Comparison of ENCODE assay signal across 18 cellular contexts in genomic region chr3:77605865-77606264, GRCh38.
DNase-seq lines count a peak whose midpoint lies in the region; ATAC-seq and TF ChIP-seq lines count a peak whose summit lies in the region.
"Had no signal": no experiment of that assay in that cellular context is flagged by ENCODE, and none has a peak within 500 bp of the region (broad histone marks: within the 10 kb centered on the region; RNA-seq: fewer than 3 reads in every experiment).

No MANE protein-coding gene starts in this region.

- H3K36me3 ChIP-seq in IMR-90 (ENCODE audit: control insufficient read depth, insufficient read depth, low read length), result no peaks in the 10 kb centered on the region
- H3K36me3 ChIP-seq in OCI-LY3 (replicated peaks; ENCODE audit: low read depth, low read length), result no peaks in the 10 kb centered on the region
- H3K36me3 ChIP-seq in mucosa of descending colon (ENCODE audit: low read depth), result no peaks in the 10 kb centered on the region
- no peaks in the 10 kb centered on the region for H3K36me3 ChIP-seq in BE2C

- H3K79me2 ChIP-seq in OCI-LY3 (ENCODE audit: low read length), result no peaks in the 10 kb centered on the region

- H3K79me1 ChIP-seq in IMR-90 (ENCODE audit: low read depth in 1 of 2, low read length in 2 of 2), result no peaks in the 10 kb centered on the region

- H4K5ac ChIP-seq in IMR-90 (ENCODE audit: low read depth, low read length), result no peak overlapping the region

- H2AK5ac ChIP-seq in IMR-90 (ENCODE audit: low read depth, low read length), result no peak overlapping the region

- H3K18ac ChIP-seq in IMR-90 (ENCODE audit: low read depth, low read length), result no peak overlapping the region

- no peak overlapping the region for H3K23ac ChIP-seq in IMR-90 (ENCODE audit: low read depth, low read length)

- H3K27me3 ChIP-seq in IMR-90 (ENCODE audit: control insufficient read depth, insufficient read depth, low read length), result no peaks in the 10 kb centered on the region
- H3K27me3 ChIP-seq in OCI-LY3 (ENCODE audit: low read depth, low read length), result no peaks in the 10 kb centered on the region
- H3K27me3 ChIP-seq in BE2C, result no peaks in the 10 kb centered on the region

- POLR2A ChIA-PET in IMR-90 (lab: Charles Lee; ENCODE audit: unreplicated experiment), result no interaction called here

- no peak overlapping the region for H2BK20ac ChIP-seq in IMR-90 (ENCODE audit: low read depth, low read length)

- no peak overlapping the region for H3K56ac ChIP-seq in IMR-90 (ENCODE audit: extremely low read depth, insufficient read depth, low read length)

- in situ Hi-C loops in IMR-90 (cut with MboI; ENCODE audit: low sequenced_read_pairs), result no loop called here

- TF ChIP-seq POLR2A in IMR-90 (IDR thresholded peaks at IDR 0.05; ENCODE audit: low read depth, low read length), result no peak

- H3K4me2 ChIP-seq in IMR-90 (ENCODE audit: low read depth, low read length) (no peak overlapping the region), OCI-LY3 (ENCODE audit: low read length) (peak overlapping the region; percentile 11)

- intact Hi-C loops in IMR-90 (cut with micrococcal nuclease), result no loop called here
- intact Hi-C loops in mucosa of descending colon (cut with DNase I, micrococcal nuclease), result no loop called here

- H4K8ac ChIP-seq in IMR-90 (ENCODE audit: low read depth in 2 of 2, low read length in 2 of 2), result no peak overlapping the region

- H3K4me1 ChIP-seq in IMR-90 (ENCODE audit: control insufficient read depth, insufficient read depth, low read length) (no peaks in the 10 kb centered on the region), OCI-LY3 (ENCODE audit: low read length) (peaks cover 45% of the 10 kb centered on the region), mucosa of descending colon (ENCODE audit: low read depth) (no peaks in the 10 kb centered on the region), BE2C (no peaks in the 10 kb centered on the region)

- H4K91ac ChIP-seq in IMR-90 (ENCODE audit: insufficient read depth, low read depth, low read length), result no peak overlapping the region

- H3K4me3 ChIP-seq in IMR-90 (ENCODE audit: insufficient read depth, low read depth, low read length) (no peak overlapping the region), OCI-LY3 (ENCODE audit: low read length) (no peak overlapping the region), mucosa of descending colon (no peak overlapping the region), BE2C (ENCODE audit: low read depth, low read length) (no peak overlapping the region)
- H3K4me3 ChIP-seq: GM12878, SK-N-MC had no signal

- no peak overlapping the region for H2BK5ac ChIP-seq in IMR-90 (ENCODE audit: low read depth, low read length, poor library complexity, severe bottlenecking)

- no peak overlapping the region for H3K9ac ChIP-seq in IMR-90 (ENCODE audit: low read depth, low read length)
- no peak overlapping the region for H3K9ac ChIP-seq in OCI-LY3 (ENCODE audit: low read length)

- H3K9me1 ChIP-seq in IMR-90 (ENCODE audit: insufficient read depth, low read length), result no peaks in the 10 kb centered on the region

- H2AK9ac ChIP-seq in IMR-90 (replicated peaks; ENCODE audit: low read depth, low read length, poor library complexity), result no peak overlapping the region

- TF ChIP-seq CTCF in IMR-90 (conservative IDR thresholded peaks at IDR 0.05; ENCODE audit: low read depth, low read length), result no peak
- TF ChIP-seq CTCF in OCI-LY3 (IDR thresholded peaks at IDR 0.05; ENCODE audit: low read depth, low read length), result no peak
- TF ChIP-seq CTCF in mucosa of descending colon (IDR thresholded peaks at IDR 0.05), result no peak
- TF ChIP-seq CTCF in BE2C (IDR thresholded peaks at IDR 0.05; ENCODE audit: low read depth, low read length), result no peak

- H2AFZ ChIP-seq in IMR-90 (replicated peaks; ENCODE audit: low read length, poor library complexity), result no peak overlapping the region
- H2AFZ ChIP-seq in OCI-LY3 (ENCODE audit: low read depth, low read length), result no peak overlapping the region

- no TSS peak for BruUV-seq in IMR-90 (replicated peaks; lab: Mats Ljungman, UMichigan)

- ATAC-seq in IMR-90 (ENCODE audit: low read depth), result no peak
- peak; percentile 60 for ATAC-seq in mucosa of descending colon
- ATAC-seq in GM19463 (IDR thresholded peaks at IDR 0.05; ENCODE audit: unreplicated experiment), result no peak
- ATAC-seq: GM12878, Panc1, T-cell had no signal

- no peak overlapping the region for H3K4ac ChIP-seq in IMR-90 (ENCODE audit: low read depth, low read length)

- no peak overlapping the region for H3K14ac ChIP-seq in IMR-90 (replicated peaks; ENCODE audit: low read depth, low read length)

- CTCF ChIA-PET in IMR-90 (lab: Yijun Ruan, JAX), result no interaction called here

- H3K9me3 ChIP-seq in IMR-90 (ENCODE audit: control insufficient read depth, insufficient read depth, low read length) (peaks cover 4% of the 10 kb centered on the region; the same call in 1 of the 2 replicates), OCI-LY3 (ENCODE audit: insufficient read depth, low read length) (no peaks in the 10 kb centered on the region), mucosa of descending colon (no peaks in the 10 kb centered on the region), BE2C (no peaks in the 10 kb centered on the region)

- no peak for TF ChIP-seq RAD21 in IMR-90 (IDR thresholded peaks at IDR 0.05; ENCODE audit: low read length)

- no peak overlapping the region for H3K27ac ChIP-seq in IMR-90 (ENCODE audit: insufficient read depth, low read length)
- H3K27ac ChIP-seq in OCI-LY3 (ENCODE audit: low read length), result peak overlapping the region; percentile 17; the same call in 1 of the 2 replicates
- no peak overlapping the region for H3K27ac ChIP-seq in epithelial cell of prostate
- H3K27ac ChIP-seq: SK-N-MC had no signal

- no peak overlapping the region for H2BK15ac ChIP-seq in IMR-90 (ENCODE audit: low read depth, low read length)

- DNase-seq in IMR-90 (no peak), epithelial cell of prostate (ENCODE audit: low read depth, low spot score) (peak; percentile 24), mucosa of descending colon (no peak), NCI-H446 (lab: John Stamatoyannopoulos, UW) (no peak), BE2C (no peak)
- DNase-seq: CD4-positive, alpha-beta memory T cell; DND-41; GDM1; NCI-H187; NCI-H446 treated with DMSO at 0.1 percent for 48 hours; NCI-H748 treated with DMSO at 0.1 percent for 48 hours; Right ventricle myocardium superior; T-cell had no signal

- no peaks in the 10 kb centered on the region for H4K20me1 ChIP-seq in IMR-90 (ENCODE audit: insufficient read depth, low read length)
- no peaks in the 10 kb centered on the region for H4K20me1 ChIP-seq in OCI-LY3 (ENCODE audit: insufficient read depth, low read length)

- WGBS in IMR-90 (ENCODE audit: extremely low coverage in 2 of 2, insufficient read length in 1 of 2), 2 experiments, result no CpG with 5 or more reads among the region's 1 CpG

- no peak overlapping the region for H2BK120ac ChIP-seq in IMR-90 (ENCODE audit: low read depth, low read length)

- dilution Hi-C loops in IMR-90 (cut with HindIII; ENCODE audit: low sequenced_read_pairs, unreplicated experiment), result no loop called here

TF ChIP-seq in IMR-90, 13 proteins besides CTCF, POLR2A, EP300 and RAD21:
- TF ChIP-seq MAFK (IDR thresholded peaks at IDR 0.05; ENCODE audit: low read depth, low read length), result peak; percentile 99
- no peak for TF ChIP-seq MXI1 (IDR thresholded peaks at IDR 0.05; ENCODE audit: borderline replicate concordance, low read depth, low read length)
